ENCODE assay signal across 19 cellular contexts in the genomic region with DNA sequence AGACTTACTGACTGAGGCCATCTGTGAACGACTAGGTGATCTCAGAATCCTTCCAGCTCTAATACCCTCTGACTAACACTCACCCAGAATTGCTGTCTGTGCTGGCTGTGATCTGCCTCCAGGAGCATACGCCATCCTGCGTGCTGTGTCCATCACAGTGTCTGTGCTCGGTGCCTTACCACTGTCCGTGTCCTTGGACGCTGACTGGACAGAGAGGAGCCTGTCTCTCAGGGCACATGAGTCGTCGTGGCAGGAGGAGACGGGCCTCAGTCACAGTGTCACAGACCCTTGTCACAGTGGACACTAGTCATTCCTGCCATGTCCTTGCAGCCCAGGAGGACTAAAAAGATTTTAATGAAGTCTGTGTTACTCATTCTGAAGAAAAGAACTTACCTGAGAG.
"Had no signal": no experiment of that assay in that cellular context is flagged by ENCODE, and none has a peak within 500 bp of the region (broad histone marks: within the 10 kb centered on the region; RNA-seq: fewer than 3 reads in every experiment).

No MANE protein-coding gene starts in this region.

- H3K9me3 Mint-ChIP-seq: activated CD8-positive, alpha-beta T cell treated with anti-CD3 and anti-CD28 coated beads for 36 hours; activated naive CD4-positive, alpha-beta T cell treated with anti-CD3 and anti-CD28 coated beads, Interleukin-2, amount 50 U/mL, for 24 hours; activated naive CD8-positive, alpha-beta T cell treated with anti-CD3 and anti-CD28 coated beads, Interleukin-2, amount 50 U/mL, for 24 hours; activated T-cell treated with anti-CD3 and anti-CD28 coated beads, Interleukin-2, amount 50 U/mL, for 4 hours; nephron; stimulated activated naive CD8-positive, alpha-beta T cell treated with anti-CD3 and anti-CD28 coated beads, Interleukin-15, Interleukin-2, amounts not matched to agents 100 ng/mL and 50 ng/mL, for 24 hours had no signal

- H3K4me3 Mint-ChIP-seq: activated CD8-positive, alpha-beta T cell treated with anti-CD3 and anti-CD28 coated beads for 36 hours; activated naive CD4-positive, alpha-beta T cell treated with anti-CD3 and anti-CD28 coated beads, Interleukin-2, amount 50 U/mL, for 24 hours; activated naive CD8-positive, alpha-beta T cell treated with anti-CD3 and anti-CD28 coated beads, Interleukin-2, amount 50 U/mL, for 24 hours; activated T-cell treated with anti-CD3 and anti-CD28 coated beads, Interleukin-2, amount 50 U/mL, for 4 hours; activated T-helper 17 cell treated with anti-CD3 and anti-CD28 coated beads, Interleukin-2, amount 50 U/mL, for 72 hours; nephron; stimulated activated naive CD8-positive, alpha-beta T cell treated with anti-CD3 and anti-CD28 coated beads, Interleukin-15, Interleukin-2, amounts not matched to agents 100 ng/mL and 50 ng/mL, for 24 hours had no signal

- H3K27me3 Mint-ChIP-seq: activated naive CD4-positive, alpha-beta T cell treated with anti-CD3 and anti-CD28 coated beads, Interleukin-2, amount 50 U/mL, for 24 hours; activated naive CD8-positive, alpha-beta T cell treated with anti-CD3 and anti-CD28 coated beads, Interleukin-2, amount 50 U/mL, for 24 hours; activated T-helper 17 cell treated with anti-CD3 and anti-CD28 coated beads, Interleukin-2, amount 50 U/mL, for 72 hours; progenitor cell of endocrine pancreas; stimulated activated naive CD8-positive, alpha-beta T cell treated with anti-CD3 and anti-CD28 coated beads, Interleukin-15, Interleukin-2, amounts not matched to agents 100 ng/mL and 50 ng/mL, for 24 hours had no signal

- H3K4me1 Mint-ChIP-seq: activated naive CD4-positive, alpha-beta T cell treated with anti-CD3 and anti-CD28 coated beads, Interleukin-2, amount 50 U/mL, for 24 hours; activated naive CD8-positive, alpha-beta T cell treated with anti-CD3 and anti-CD28 coated beads, Interleukin-2, amount 50 U/mL, for 24 hours; nephron had no signal

- H3K27ac Mint-ChIP-seq: activated CD8-positive, alpha-beta T cell treated with anti-CD3 and anti-CD28 coated beads for 36 hours; activated naive CD4-positive, alpha-beta T cell treated with anti-CD3 and anti-CD28 coated beads, Interleukin-2, amount 50 U/mL, for 24 hours; activated naive CD8-positive, alpha-beta T cell treated with anti-CD3 and anti-CD28 coated beads, Interleukin-2, amount 50 U/mL, for 24 hours; activated T-helper 17 cell treated with anti-CD3 and anti-CD28 coated beads, Interleukin-2, amount 50 U/mL, for 72 hours; nephron; progenitor cell of endocrine pancreas; stimulated activated naive CD8-positive, alpha-beta T cell treated with anti-CD3 and anti-CD28 coated beads, Interleukin-15, Interleukin-2, amounts not matched to agents 100 ng/mL and 50 ng/mL, for 24 hours had no signal

- DNase-seq: activated CD4-positive, alpha-beta T cell treated with anti-CD3 and anti-CD28 coated beads, Interleukin-2, amount 50 U/mL, for 1 hour; activated CD4-positive, CD25-positive, alpha-beta regulatory T cell treated with anti-CD3 and anti-CD28 coated beads, Interleukin-2, amount 50 U/mL, for 72 hours; activated CD8-positive, alpha-beta T cell treated with anti-CD3 and anti-CD28 coated beads for 36 hours; activated gamma-delta T cell treated with Interleukin-2 at 50 U/mL for 16 hours; activated naive CD8-positive, alpha-beta T cell treated with anti-CD3 and anti-CD28 coated beads, Interleukin-2, amount 50 U/mL, for 24 hours; activated T-cell treated with anti-CD3 and anti-CD28 coated beads, Interleukin-2, amount 50 U/mL, for 4 hours; foreskin fibroblast; left ventricle myocardium inferior; stimulated activated CD4-positive, alpha-beta T cell treated with anti-CD3 and anti-CD28 coated beads, Interleukin-12 subunit alpha, Interleukin-12 subunit beta, amount 100 ng/mL, for 4 hours; stimulated activated CD4-positive, alpha-beta T cell treated with anti-CD3 and anti-CD28 coated beads, Interleukin-4, amount 100 ng/mL, for 1 hour; T-helper 9 cell; tibial artery had no signal

- ATAC-seq: activated CD8-positive, alpha-beta T cell treated with anti-CD3 and anti-CD28 coated beads for 36 hours; activated naive CD8-positive, alpha-beta T cell treated with anti-CD3 and anti-CD28 coated beads, Interleukin-2, amount 50 U/mL, for 24 hours; activated T-cell treated with anti-CD3 and anti-CD28 coated beads, Interleukin-2, amount 50 U/mL, for 4 hours; activated T-helper 17 cell treated with anti-CD3 and anti-CD28 coated beads, Interleukin-2, amount 50 U/mL, for 72 hours; esophagus mucosa; sciatic nerve had no signal
